Comparison of ENCODE assay signal across 1 cellular context in genomic region chr3:112846764-112847163, GRCh38.
TF ChIP-seq lines count a peak whose summit lies in the region.

CD200R1L (minus strand) TSS chr3:112846864; CDS start chr3:112829367, 17,497 bp downstream.

TF ChIP-seq in SK-N-SH, 30 proteins besides CTCF, POLR2A, EP300 and RAD21 (continued from another document):
- TF ChIP-seq FOSL2 (IDR thresholded peaks at IDR 0.05; ENCODE audit: borderline replicate concordance, low read depth) (no peak), USF2 (IDR thresholded peaks at IDR 0.05; ENCODE audit: borderline replicate concordance, low read depth, low read length) (no peak)
